1 cellular context compared by ENCODE assay signal in the genomic region with DNA sequence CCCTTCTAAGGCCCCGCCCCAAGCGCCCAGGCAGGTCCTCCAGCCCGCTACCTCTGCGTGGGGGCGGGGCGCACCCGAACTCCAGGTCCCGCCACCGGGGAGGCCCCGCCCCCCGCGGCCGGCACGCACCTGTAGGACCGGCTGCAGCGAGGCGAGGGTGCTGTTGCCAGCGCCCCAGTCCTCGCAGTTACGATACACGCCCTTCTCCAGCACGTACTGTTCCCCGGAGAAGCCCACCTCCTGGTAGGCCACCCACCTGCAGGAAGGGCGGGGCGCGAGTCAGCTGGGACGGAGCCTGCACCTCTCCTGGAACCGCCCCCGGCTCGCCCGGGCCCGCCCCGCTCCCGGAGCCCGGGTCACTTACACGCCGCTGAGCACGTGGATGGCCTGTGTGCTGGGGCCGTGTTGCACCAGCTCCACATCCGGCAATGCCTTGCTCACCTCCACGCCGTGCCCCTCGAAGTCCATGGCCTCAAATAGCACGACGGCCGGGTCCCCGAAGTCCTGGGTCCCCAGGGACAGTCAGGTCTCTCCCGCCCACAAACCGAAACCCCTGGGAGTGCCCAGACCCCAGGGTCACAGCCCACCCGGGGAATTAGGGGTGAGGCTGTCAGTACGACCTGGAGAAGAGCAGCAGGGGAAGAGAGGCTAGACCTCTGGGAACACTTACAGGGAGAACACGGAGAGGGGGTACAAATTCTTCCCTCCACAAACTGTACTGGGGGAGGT.
TF ChIP-seq lines count a peak whose summit lies in the region.

No MANE protein-coding gene starts in this region.

TF ChIP-seq in K562, 482 proteins besides CTCF, POLR2A, EP300 and RAD21 (continued from another document):
- TF ChIP-seq E2F8 (IDR thresholded peaks at IDR 0.05; ENCODE audit: low read depth, partially characterized antibody) (peak; percentile 82), CBFA2T3 (IDR thresholded peaks at IDR 0.05) (0 out of 2 replicates have a peak, but pooled peaks have one; percentile 15), USF2 (CRISPR knock-in tag; IDR thresholded peaks at IDR 0.05) (peak; percentile 70), HMGN3 (IDR thresholded peaks at IDR 0.05; ENCODE audit: borderline replicate concordance, extremely low read depth, insufficient read length, low read depth, low read length) (peak; percentile 76), MLLT1 (IDR thresholded peaks at IDR 0.05) (no peak), NEUROD1 (IDR thresholded peaks at IDR 0.05; ENCODE audit: borderline replicate concordance, low read depth, low read length, partially characterized antibody) (peak; percentile 61), RBM22 (IDR thresholded peaks at IDR 0.05; ENCODE audit: low read depth, low read length, poor library complexity, severe bottlenecking) (peak; percentile 27), HNRNPH1 (optimal IDR thresholded peaks at IDR 0.05; ENCODE audit: low read depth, low read length) (no peak), TCFL5 (CRISPR knock-in tag; conservative IDR thresholded peaks at IDR 0.05) (peak; percentile 87), NFRKB (IDR thresholded peaks at IDR 0.05; ENCODE audit: low read depth) (peak; percentile 99), HMG20A (CRISPR knock-in tag; conservative IDR thresholded peaks at IDR 0.05) (no peak), AFF4 (CRISPR knock-in tag; IDR thresholded peaks at IDR 0.05) (peak; percentile 87; the same call in 1 of the 2 replicates), SUPT5H (IDR thresholded peaks at IDR 0.05) (peak; percentile 53)
